Comparison of ENCODE assay signal across 8 cellular contexts in genomic region chr1:28235746-28236655, GRCh38. TPM values are rescaled to one million over a fixed set of nuclear protein-coding genes. Genes with fewer than 3 reads are reported as not detected.
DNase-seq lines count a peak whose midpoint lies in the region; ATAC-seq and TF ChIP-seq lines count a peak whose summit lies in the region.

ATP5IF1 (plus strand) TSS chr1:28236124; CDS start chr1:28236184, 60 bp downstream.

- no peaks in the 10 kb centered on the region for H3K9me3 ChIP-seq in CD4-positive, CD25-positive, alpha-beta regulatory T cell (ENCODE audit: control insufficient read depth in 2 of 2, low read length in 2 of 2)
- no peaks in the 10 kb centered on the region for H3K9me3 ChIP-seq in liver (ENCODE audit: control insufficient read depth in 4 of 4, low read length in 3 of 4)

- peak within 1 kb of the TSS; percentile 79 to 88 for H3K9ac ChIP-seq in liver (ENCODE audit: low read depth in 1 of 2, low read length in 2 of 2)

- DNase-seq in CD4-positive, CD25-positive, alpha-beta regulatory T cell = peak; percentile 94 to 98 (median 96)
- DNase-seq in NCI-H774 (lab: John Stamatoyannopoulos, UW) = peak; percentile 82
- peak; percentile 93 for DNase-seq in activated CD4-positive, alpha-beta T cell treated with anti-CD3 and anti-CD28 coated beads, Interleukin-2, amount 50 U/mL, for 4 hours
- DNase-seq in dorsolateral prefrontal cortex = peak; percentile 91 to 99 (median 99)
- DNase-seq in stimulated activated CD4-positive, alpha-beta T cell treated with anti-CD3 and anti-CD28 coated beads, Interleukin-4, amount 100 ng/mL, for 24 hours = peak; percentile 97

- H3K9me3 Mint-ChIP-seq in CD4-positive, CD25-positive, alpha-beta regulatory T cell = no peaks in the 10 kb centered on the region

- peak in 19 of 56 donors; percentile 7 to 48 (median 20) for TF ChIP-seq CTCF in dorsolateral prefrontal cortex (IDR thresholded peaks at IDR 0.05 in 54 of 56, conservative IDR thresholded peaks at IDR 0.05 in 2 of 56; ENCODE audit: low read depth in 1 of 56, partially characterized antibody in 56 of 56)
- no peak for TF ChIP-seq CTCF in liver (IDR thresholded peaks at IDR 0.05; ENCODE audit: low read depth, low read length, missing input control)

- TF ChIP-seq RAD21 in liver (IDR thresholded peaks at IDR 0.05) = peak in 1 of 2 donors; percentile 3

- peak; percentile 98 for ATAC-seq in CD4-positive, CD25-positive, alpha-beta regulatory T cell (ENCODE audit: low read depth in 2 of 2)
- ATAC-seq in GM19438 (IDR thresholded peaks at IDR 0.05; ENCODE audit: low read depth, unreplicated experiment) = peak; percentile 80
- ATAC-seq in HG03571 (IDR thresholded peaks at IDR 0.05; ENCODE audit: unreplicated experiment) = peak; percentile 88

- H3K27ac Mint-ChIP-seq in CD4-positive, CD25-positive, alpha-beta regulatory T cell = no peak within 1 kb of the TSS

- intact Hi-C loops in dorsolateral prefrontal cortex (cut with DNase I) = loop anchor here (1.0 to 5.0 kb wide), 2 partner anchors 11 to 91 kb away; partner anchors contain the start of gene MED18 (in 1 of the 2)

- no peaks in the 10 kb centered on the region for H3K36me3 ChIP-seq in CD4-positive, CD25-positive, alpha-beta regulatory T cell (ENCODE audit: control insufficient read depth, insufficient read depth, low read length)
- peaks cover 0 to 4% (median 2%) of the 10 kb centered on the region in 4 donors for H3K36me3 ChIP-seq in liver (ENCODE audit: control insufficient read depth in 4 of 4, insufficient read depth in 3 of 4, low read depth in 1 of 4, low read length in 3 of 4)

- under 1% methylated on average over 61 of the region's 61 CpGs for WGBS in liver

- H3K27ac ChIP-seq in CD4-positive, CD25-positive, alpha-beta regulatory T cell (ENCODE audit: insufficient read depth, low read length, poor library complexity, severe bottlenecking) = peak within 1 kb of the TSS; percentile 85
- H3K27ac ChIP-seq in dorsolateral prefrontal cortex (peak within 1 kb of the TSS; percentile 65 to 98 (median 93)), liver (ENCODE audit: low read depth in 1 of 2, low read length in 2 of 2) (peak within 1 kb of the TSS; percentile 94 to 96)

- H3K4me1 ChIP-seq in CD4-positive, CD25-positive, alpha-beta regulatory T cell (ENCODE audit: control insufficient read depth, insufficient read depth, low read length, poor library complexity, severe bottlenecking) = peaks cover 45% of the 10 kb centered on the region
- H3K4me1 ChIP-seq in liver (ENCODE audit: control insufficient read depth in 4 of 4, insufficient read depth in 4 of 4, low read length in 3 of 4) = peaks cover 6 to 30% (median 24%) of the 10 kb centered on the region in 4 donors

- H3K27me3 ChIP-seq in CD4-positive, CD25-positive, alpha-beta regulatory T cell (ENCODE audit: control insufficient read depth, insufficient read depth, low read length) = no peaks in the 10 kb centered on the region
- H3K27me3 ChIP-seq in dorsolateral prefrontal cortex = no peaks in the 10 kb centered on the region
- H3K27me3 ChIP-seq in liver (ENCODE audit: control insufficient read depth in 4 of 4, insufficient read depth in 4 of 4, low read length in 3 of 4) = no peaks in the 10 kb centered on the region

- peaks cover 8% of the 10 kb centered on the region for H3K36me3 Mint-ChIP-seq in CD4-positive, CD25-positive, alpha-beta regulatory T cell

- H3K4me3 ChIP-seq in CD4-positive, CD25-positive, alpha-beta regulatory T cell (ENCODE audit: low read depth, low read length) = peak within 1 kb of the TSS; percentile 84
- H3K4me3 ChIP-seq in dorsolateral prefrontal cortex (peak within 1 kb of the TSS; percentile 60 to 100 (median 95)), liver (ENCODE audit: low read depth in 1 of 3, low read length in 3 of 3) (peak within 1 kb of the TSS; percentile 77 to 99 (median 98))

- H3K4me1 Mint-ChIP-seq in CD4-positive, CD25-positive, alpha-beta regulatory T cell = peaks cover 5 to 36% (median 10%) of the 10 kb centered on the region in 4 donors

- no peak within 1 kb of the TSS for H3K4me3 Mint-ChIP-seq in CD4-positive, CD25-positive, alpha-beta regulatory T cell

- H3K27me3 Mint-ChIP-seq in CD4-positive, CD25-positive, alpha-beta regulatory T cell = no peaks in the 10 kb centered on the region

TF ChIP-seq in liver, 16 proteins besides CTCF, POLR2A, EP300 and RAD21:
- no peak for TF ChIP-seq RXRA (IDR thresholded peaks at IDR 0.05)
- TF ChIP-seq HNF4A (conservative IDR thresholded peaks at IDR 0.05) = peak; percentile 66 to 71
- peak; percentile 96 for TF ChIP-seq YY1 (IDR thresholded peaks at IDR 0.05)
- no peak for TF ChIP-seq ATF3 (IDR thresholded peaks at IDR 0.05)
- no peak for TF ChIP-seq MAX (IDR thresholded peaks at IDR 0.05)
- no peak for TF ChIP-seq JUND (IDR thresholded peaks at IDR 0.05)
- TF ChIP-seq ZBTB33 (IDR thresholded peaks at IDR 0.05) = no peak
- TF ChIP-seq GABPA (IDR thresholded peaks at IDR 0.05 in 1 of 2, conservative IDR thresholded peaks at IDR 0.05 in 1 of 2) = peak in 1 of 2 donors; percentile 50
- TF ChIP-seq FOXA1 (IDR thresholded peaks at IDR 0.05) = no peak
- TF ChIP-seq REST (IDR thresholded peaks at IDR 0.05) = peak; percentile 89
- peak; percentile 42 for TF ChIP-seq HNF4G (IDR thresholded peaks at IDR 0.05)
- TF ChIP-seq EGR1 (IDR thresholded peaks at IDR 0.05; ENCODE audit: low read depth in 2 of 2) = no peak
- peak; percentile 84 for TF ChIP-seq SP1 (IDR thresholded peaks at IDR 0.05)
- peak; percentile 79 for TF ChIP-seq TAF1 (conservative IDR thresholded peaks at IDR 0.05)
- no peak for TF ChIP-seq NR2F2 (IDR thresholded peaks at IDR 0.05)
- TF ChIP-seq FOXA2 (IDR thresholded peaks at IDR 0.05) = no peak

RNA-seq across cellular contexts. Expression of gene ATP5IF1, which starts in this region (rescaled TPM):
- total RNA-seq in CD4-positive, CD25-positive, alpha-beta regulatory T cell = 96.6 TPM
- 100 to 1,000 TPM; 467 to 676 (median 604) TPM for polyA plus RNA-seq in CD4-positive, CD25-positive, alpha-beta regulatory T cell
- total RNA-seq in dorsolateral prefrontal cortex (100 to 1,000 TPM in 117 of 120 experiments, 10 to 100 TPM in 3; 83.1 to 262 (median 175) TPM), liver (100 to 1,000 TPM; 136 to 154 TPM)
- 100 to 1,000 TPM; 181 to 456 TPM for polyA plus RNA-seq in liver

Comparison
In these comparisons a context has a peak if more than half of its experiments do, and no peak if none do; other contexts are left out.
1. Peak in every context shown above with its lines: DNase-seq, ATAC-seq, H3K4me3 ChIP-seq and H3K27ac ChIP-seq.